ENCODE assay signal across 9 cellular contexts in genomic region chr1:151347523-151348246, GRCh38. TPM values are rescaled to one million over a fixed set of nuclear protein-coding genes. Genes with fewer than 3 reads are reported as not detected.
DNase-seq lines count a peak whose midpoint lies in the region; ATAC-seq lines count a peak whose summit lies in the region.
"Had no signal": no experiment of that assay in that cellular context is flagged by ENCODE, and none has a peak within 500 bp of the region (broad histone marks: within the 10 kb centered on the region; RNA-seq: fewer than 3 reads in every experiment).

No MANE protein-coding gene starts in this region.

- no peak overlapping the region for H3K4ac ChIP-seq in neuronal stem cell (ENCODE audit: low read length)

- H4K8ac ChIP-seq in neuronal stem cell (ENCODE audit: low read depth, low read length) = no peak overlapping the region

- no peak for ATAC-seq in GM19035 (IDR thresholded peaks at IDR 0.05; ENCODE audit: unreplicated experiment)

- H2AFZ ChIP-seq in neuronal stem cell (ENCODE audit: low read length) = peak overlapping the region; percentile 86

- H2BK5ac ChIP-seq in neuronal stem cell (ENCODE audit: low read length) = no peak overlapping the region

- peak overlapping the region; percentile 31 for H3K4me2 ChIP-seq in neuronal stem cell (ENCODE audit: insufficient read depth, low read length, poor library complexity, severe bottlenecking)

- WGBS in neuronal stem cell (ENCODE audit: extremely low coverage in 2 of 2, insufficient read length in 2 of 2, insufficient replicate concordance in 1 of 2), 2 donors = no CpG with 5 or more reads among the region's 12 CpGs

- H3K4me1 Mint-ChIP-seq in dendritic cell treated with granulocyte-macrophage colony-stimulating factor and Interleukin-4, amounts not matched to agents 40 ng/mL and 50 ng/mL, for 4 days (ENCODE audit: low read depth) = peaks cover 52% of the 10 kb centered on the region

- no peak overlapping the region for H3K9ac ChIP-seq in neuronal stem cell (ENCODE audit: low read depth, low read length, poor library complexity)

- H3K27ac ChIP-seq in KOPT-K1 (ENCODE audit: low read depth, low read length, poor library complexity, severe bottlenecking) (peak overlapping the region; percentile 90), neuronal stem cell (replicated peaks; ENCODE audit: low read length) (peak overlapping the region; percentile 67)

- peak; percentile 36 for DNase-seq in ELR (ENCODE audit: low read depth)
- DNase-seq in neuronal stem cell (ENCODE audit: low spot score) = no peak
- no peak for DNase-seq in NCI-H2227 (lab: John Stamatoyannopoulos, UW; ENCODE audit: unreplicated experiment)
- DNase-seq in mesenteric fat pad (ENCODE audit: low spot score) = no peak
- no peak for DNase-seq in stimulated activated CD4-positive, alpha-beta T cell treated with anti-CD3 and anti-CD28 coated beads, Interleukin-12 subunit alpha, Interleukin-12 subunit beta, amount 100 ng/mL, for 4 hours

- no peak overlapping the region for H2BK12ac ChIP-seq in neuronal stem cell (ENCODE audit: low read length)

- H2BK15ac ChIP-seq in neuronal stem cell (ENCODE audit: low read length) = no peak overlapping the region

- H3K36me3 ChIP-seq in KOPT-K1 (ENCODE audit: insufficient read depth, low read length) (peaks cover 29% of the 10 kb centered on the region), neuronal stem cell (replicated peaks in 1 of 2; ENCODE audit: control insufficient read depth in 2 of 2, insufficient read depth in 2 of 2, low read length in 2 of 2) (peaks cover 24 to 31% of the 10 kb centered on the region in 2 donors)

- H3K9me3 Mint-ChIP-seq in dendritic cell treated with granulocyte-macrophage colony-stimulating factor and Interleukin-4, amounts not matched to agents 40 ng/mL and 50 ng/mL, for 4 days = peaks cover 7% of the 10 kb centered on the region

- H3K36me3 Mint-ChIP-seq in dendritic cell treated with granulocyte-macrophage colony-stimulating factor and Interleukin-4, amounts not matched to agents 40 ng/mL and 50 ng/mL, for 4 days (ENCODE audit: low read depth) = peaks cover 53% of the 10 kb centered on the region

- no peak overlapping the region for H3K14ac ChIP-seq in neuronal stem cell (ENCODE audit: low read length)

- H3K18ac ChIP-seq in neuronal stem cell (ENCODE audit: low read length) = no peak overlapping the region

- peak overlapping the region; percentile 85 for H3K4me3 Mint-ChIP-seq in dendritic cell treated with granulocyte-macrophage colony-stimulating factor and Interleukin-4, amounts not matched to agents 40 ng/mL and 50 ng/mL, for 4 days

- H3K79me1 ChIP-seq in neuronal stem cell (ENCODE audit: low read depth, low read length) = peaks cover 6% of the 10 kb centered on the region

- no peaks in the 10 kb centered on the region for H3K27me3 Mint-ChIP-seq in dendritic cell treated with granulocyte-macrophage colony-stimulating factor and Interleukin-4, amounts not matched to agents 40 ng/mL and 50 ng/mL, for 4 days

- H3K23ac ChIP-seq in neuronal stem cell (ENCODE audit: low read depth, low read length, poor library complexity) = no peak overlapping the region

- no peak overlapping the region for H2AK5ac ChIP-seq in neuronal stem cell (ENCODE audit: low read depth, low read length)

- H3K9me3 ChIP-seq in KOPT-K1 (ENCODE audit: insufficient read depth, low read length, poor library complexity, severe bottlenecking) (peaks cover 20% of the 10 kb centered on the region), neuronal stem cell (replicated peaks in 1 of 2; ENCODE audit: control insufficient read depth in 2 of 2, insufficient read depth in 1 of 2, low read depth in 1 of 2, low read length in 2 of 2) (peaks cover 0 to 9% of the 10 kb centered on the region in 2 donors)

- H3K4me3 ChIP-seq in neuronal stem cell (ENCODE audit: low read length in 2 of 2) = peak overlapping the region; percentile 15 to 44

- H3K4me1 ChIP-seq in neuronal stem cell (ENCODE audit: control insufficient read depth in 2 of 2, insufficient read depth in 1 of 2, low read depth in 1 of 2, low read length in 2 of 2) = peaks cover 12 to 14% of the 10 kb centered on the region in 2 donors

- no peaks in the 10 kb centered on the region for H3K27me3 ChIP-seq in neuronal stem cell (ENCODE audit: control insufficient read depth in 3 of 3, insufficient read depth in 3 of 3, low read depth in 1 of 3, low read length in 3 of 3)

- H3K27ac Mint-ChIP-seq in dendritic cell treated with granulocyte-macrophage colony-stimulating factor and Interleukin-4, amounts not matched to agents 40 ng/mL and 50 ng/mL, for 4 days = peak overlapping the region; percentile 97

- intact Hi-C loops in dendritic cell treated with granulocyte-macrophage colony-stimulating factor and Interleukin-4, amounts not matched to agents 40 ng/mL and 50 ng/mL, for 4 days (cut with micrococcal nuclease) = loop anchor here (2.0 kb wide), 2 partner anchors 21 to 51 kb away; partner anchors contain the start of genes PI4KB and PSMB4

- H2BK120ac ChIP-seq in neuronal stem cell (ENCODE audit: low read depth, low read length) = no peak overlapping the region

- H4K91ac ChIP-seq in neuronal stem cell (ENCODE audit: low read depth, low read length, poor library complexity) = no peak overlapping the region

RNA-seq across cellular contexts. Expression of gene RFX5, which starts 0.6 kb away (rescaled TPM):
- polyA plus RNA-seq in neuronal stem cell (2013, experiment 1 of 2) = 62.7 TPM
- 61.3 TPM for polyA plus RNA-seq in neuronal stem cell (2013, experiment 2 of 2)
- 29.2 TPM for total RNA-seq in mesenteric fat pad

RNA-seq across cellular contexts. Expression of gene PI4KB, which starts 20.5 kb away (rescaled TPM):
- polyA plus RNA-seq in neuronal stem cell (2013, experiment 1 of 2) = 22.4 TPM
- polyA plus RNA-seq in neuronal stem cell (2013, experiment 2 of 2) = 20.7 TPM
- 84.4 TPM for total RNA-seq in mesenteric fat pad

RNA-seq across cellular contexts. Expression of gene SELENBP1, which starts 24.8 kb away (rescaled TPM):
- 35.5 TPM for polyA plus RNA-seq in neuronal stem cell (2013, experiment 1 of 2)
- polyA plus RNA-seq in neuronal stem cell (2013, experiment 2 of 2) = 34.7 TPM
- 63.0 TPM for total RNA-seq in mesenteric fat pad
- total RNA-seq: T-helper 1 cell treated with Interleukin-12 subunit alpha and Interleukin-12 subunit beta and Interleukin-4 antibody, amounts not matched to agents 30 ng/mL and 1 ng/mL, for 36 hours had no signal

RNA-seq across cellular contexts. Expression of gene PSMB4, which starts 51.7 kb away (rescaled TPM):
- polyA plus RNA-seq in neuronal stem cell (2013, experiment 1 of 2) = 341 TPM
- polyA plus RNA-seq in neuronal stem cell (2013, experiment 2 of 2) = 334 TPM
- total RNA-seq in mesenteric fat pad = 229 TPM
